Comparison of ENCODE assay signal across 2 cellular contexts in the genomic region with DNA sequence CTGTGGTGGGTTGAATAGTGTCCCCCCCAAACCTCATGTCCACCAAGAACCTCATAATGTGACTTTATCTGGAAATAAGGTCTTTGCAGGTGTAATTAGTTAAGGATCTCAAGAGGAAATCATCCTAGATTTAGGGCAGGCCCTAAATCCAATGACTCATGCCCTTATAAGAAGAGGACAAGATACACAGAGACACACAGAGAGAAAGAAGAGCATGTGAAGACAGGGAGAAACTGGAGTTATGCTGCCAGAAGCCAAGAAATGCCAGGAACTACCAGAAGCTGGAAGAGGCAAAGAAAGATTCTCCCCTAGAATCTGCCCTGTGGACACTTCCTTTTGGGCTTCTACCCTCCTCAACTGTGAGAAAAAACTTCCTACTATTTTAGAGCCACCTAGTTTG.
TF ChIP-seq lines count a peak whose summit lies in the region.

No MANE protein-coding gene starts in this region.

TF ChIP-seq in A549, 52 proteins besides CTCF, POLR2A, EP300 and RAD21:
- TF ChIP-seq ZSCAN20 (CRISPR knock-in tag; IDR thresholded peaks at IDR 0.05) (no peak), FOSB (CRISPR knock-in tag; IDR thresholded peaks at IDR 0.05) (no peak), GATA3 (IDR thresholded peaks at IDR 0.05; ENCODE audit: borderline replicate concordance) (no peak), HOXB13 (CRISPR knock-in tag; IDR thresholded peaks at IDR 0.05; ENCODE audit: low read depth) (no peak), TFCP2L1 (CRISPR knock-in tag; IDR thresholded peaks at IDR 0.05) (no peak), MAZ (IDR thresholded peaks at IDR 0.05; ENCODE audit: borderline replicate concordance, low read depth, low read length) (no peak), HOXB5 (CRISPR knock-in tag; IDR thresholded peaks at IDR 0.05) (no peak), RARB (CRISPR knock-in tag; IDR thresholded peaks at IDR 0.05) (no peak), KDM5A (IDR thresholded peaks at IDR 0.05) (no peak)
- TF ChIP-seq, protein P1, sequence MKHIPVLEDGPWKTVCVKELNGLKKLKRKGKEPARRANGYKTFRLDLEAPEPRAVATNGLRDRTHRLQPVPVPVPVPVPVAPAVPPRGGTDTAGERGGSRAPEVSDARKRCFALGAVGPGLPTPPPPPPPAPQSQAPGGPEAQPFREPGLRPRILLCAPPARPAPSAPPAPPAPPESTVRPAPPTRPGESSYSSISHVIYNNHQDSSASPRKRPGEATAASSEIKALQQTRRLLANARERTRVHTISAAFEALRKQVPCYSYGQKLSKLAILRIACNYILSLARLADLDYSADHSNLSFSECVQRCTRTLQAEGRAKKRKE (CRISPR knock-in tag; IDR thresholded peaks at IDR 0.05; ENCODE audit: low read depth) = no peak
- TF ChIP-seq, protein P2, sequence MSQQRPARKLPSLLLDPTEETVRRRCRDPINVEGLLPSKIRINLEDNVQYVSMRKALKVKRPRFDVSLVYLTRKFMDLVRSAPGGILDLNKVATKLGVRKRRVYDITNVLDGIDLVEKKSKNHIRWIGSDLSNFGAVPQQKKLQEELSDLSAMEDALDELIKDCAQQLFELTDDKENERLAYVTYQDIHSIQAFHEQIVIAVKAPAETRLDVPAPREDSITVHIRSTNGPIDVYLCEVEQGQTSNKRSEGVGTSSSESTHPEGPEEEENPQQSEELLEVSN (IDR thresholded peaks at IDR 0.05; ENCODE audit: borderline replicate concordance, low read depth) = no peak
- TF ChIP-seq, protein P3, sequence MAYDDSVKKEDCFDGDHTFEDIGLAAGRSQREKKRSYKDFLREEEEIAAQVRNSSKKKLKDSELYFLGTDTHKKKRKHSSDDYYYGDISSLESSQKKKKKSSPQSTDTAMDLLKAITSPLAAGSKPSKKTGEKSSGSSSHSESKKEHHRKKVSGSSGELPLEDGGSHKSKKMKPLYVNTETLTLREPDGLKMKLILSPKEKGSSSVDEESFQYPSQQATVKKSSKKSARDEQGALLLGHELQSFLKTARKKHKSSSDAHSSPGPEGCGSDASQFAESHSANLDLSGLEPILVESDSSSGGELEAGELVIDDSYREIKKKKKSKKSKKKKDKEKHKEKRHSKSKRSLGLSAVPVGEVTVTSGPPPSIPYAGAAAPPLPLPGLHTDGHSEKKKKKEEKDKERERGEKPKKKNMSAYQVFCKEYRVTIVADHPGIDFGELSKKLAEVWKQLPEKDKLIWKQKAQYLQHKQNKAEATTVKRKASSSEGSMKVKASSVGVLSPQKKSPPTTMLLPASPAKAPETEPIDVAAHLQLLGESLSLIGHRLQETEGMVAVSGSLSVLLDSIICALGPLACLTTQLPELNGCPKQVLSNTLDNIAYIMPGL (CRISPR knock-in tag; IDR thresholded peaks at IDR 0.05; ENCODE audit: borderline replicate concordance) = no peak
- TF ChIP-seq, protein P4, sequence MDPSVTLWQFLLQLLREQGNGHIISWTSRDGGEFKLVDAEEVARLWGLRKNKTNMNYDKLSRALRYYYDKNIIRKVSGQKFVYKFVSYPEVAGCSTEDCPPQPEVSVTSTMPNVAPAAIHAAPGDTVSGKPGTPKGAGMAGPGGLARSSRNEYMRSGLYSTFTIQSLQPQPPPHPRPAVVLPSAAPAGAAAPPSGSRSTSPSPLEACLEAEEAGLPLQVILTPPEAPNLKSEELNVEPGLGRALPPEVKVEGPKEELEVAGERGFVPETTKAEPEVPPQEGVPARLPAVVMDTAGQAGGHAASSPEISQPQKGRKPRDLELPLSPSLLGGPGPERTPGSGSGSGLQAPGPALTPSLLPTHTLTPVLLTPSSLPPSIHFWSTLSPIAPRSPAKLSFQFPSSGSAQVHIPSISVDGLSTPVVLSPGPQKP (IDR thresholded peaks at IDR 0.05; ENCODE audit: low read depth, low read length) = no peak
- TF ChIP-seq, protein P5, sequence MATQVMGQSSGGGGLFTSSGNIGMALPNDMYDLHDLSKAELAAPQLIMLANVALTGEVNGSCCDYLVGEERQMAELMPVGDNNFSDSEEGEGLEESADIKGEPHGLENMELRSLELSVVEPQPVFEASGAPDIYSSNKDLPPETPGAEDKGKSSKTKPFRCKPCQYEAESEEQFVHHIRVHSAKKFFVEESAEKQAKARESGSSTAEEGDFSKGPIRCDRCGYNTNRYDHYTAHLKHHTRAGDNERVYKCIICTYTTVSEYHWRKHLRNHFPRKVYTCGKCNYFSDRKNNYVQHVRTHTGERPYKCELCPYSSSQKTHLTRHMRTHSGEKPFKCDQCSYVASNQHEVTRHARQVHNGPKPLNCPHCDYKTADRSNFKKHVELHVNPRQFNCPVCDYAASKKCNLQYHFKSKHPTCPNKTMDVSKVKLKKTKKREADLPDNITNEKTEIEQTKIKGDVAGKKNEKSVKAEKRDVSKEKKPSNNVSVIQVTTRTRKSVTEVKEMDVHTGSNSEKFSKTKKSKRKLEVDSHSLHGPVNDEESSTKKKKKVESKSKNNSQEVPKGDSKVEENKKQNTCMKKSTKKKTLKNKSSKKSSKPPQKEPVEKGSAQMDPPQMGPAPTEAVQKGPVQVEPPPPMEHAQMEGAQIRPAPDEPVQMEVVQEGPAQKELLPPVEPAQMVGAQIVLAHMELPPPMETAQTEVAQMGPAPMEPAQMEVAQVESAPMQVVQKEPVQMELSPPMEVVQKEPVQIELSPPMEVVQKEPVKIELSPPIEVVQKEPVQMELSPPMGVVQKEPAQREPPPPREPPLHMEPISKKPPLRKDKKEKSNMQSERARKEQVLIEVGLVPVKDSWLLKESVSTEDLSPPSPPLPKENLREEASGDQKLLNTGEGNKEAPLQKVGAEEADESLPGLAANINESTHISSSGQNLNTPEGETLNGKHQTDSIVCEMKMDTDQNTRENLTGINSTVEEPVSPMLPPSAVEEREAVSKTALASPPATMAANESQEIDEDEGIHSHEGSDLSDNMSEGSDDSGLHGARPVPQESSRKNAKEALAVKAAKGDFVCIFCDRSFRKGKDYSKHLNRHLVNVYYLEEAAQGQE (IDR thresholded peaks at IDR 0.05) = no peak
- TF ChIP-seq, protein P6, sequence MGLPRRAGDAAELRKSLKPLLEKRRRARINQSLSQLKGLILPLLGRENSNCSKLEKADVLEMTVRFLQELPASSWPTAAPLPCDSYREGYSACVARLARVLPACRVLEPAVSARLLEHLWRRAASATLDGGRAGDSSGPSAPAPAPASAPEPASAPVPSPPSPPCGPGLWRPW (IDR thresholded peaks at IDR 0.05) = no peak
- TF ChIP-seq, protein P7, sequence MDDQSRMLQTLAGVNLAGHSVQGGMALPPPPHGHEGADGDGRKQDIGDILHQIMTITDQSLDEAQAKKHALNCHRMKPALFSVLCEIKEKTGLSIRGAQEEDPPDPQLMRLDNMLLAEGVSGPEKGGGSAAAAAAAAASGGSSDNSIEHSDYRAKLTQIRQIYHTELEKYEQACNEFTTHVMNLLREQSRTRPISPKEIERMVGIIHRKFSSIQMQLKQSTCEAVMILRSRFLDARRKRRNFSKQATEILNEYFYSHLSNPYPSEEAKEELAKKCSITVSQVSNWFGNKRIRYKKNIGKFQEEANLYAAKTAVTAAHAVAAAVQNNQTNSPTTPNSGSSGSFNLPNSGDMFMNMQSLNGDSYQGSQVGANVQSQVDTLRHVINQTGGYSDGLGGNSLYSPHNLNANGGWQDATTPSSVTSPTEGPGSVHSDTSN (IDR thresholded peaks at IDR 0.05) = no peak
TF ChIP-seq in A549: peak in this region for 0.

TF ChIP-seq in K562, 482 proteins besides CTCF, POLR2A, EP300 and RAD21:
- TF ChIP-seq ZNF324 (CRISPR knock-in tag; IDR thresholded peaks at IDR 0.05) (no peak), ESRRA (IDR thresholded peaks at IDR 0.05; ENCODE audit: borderline replicate concordance, low read depth) (no peak), MECOM (CRISPR knock-in tag; IDR thresholded peaks at IDR 0.05) (peak; percentile 87), STAT5A (IDR thresholded peaks at IDR 0.05; ENCODE audit: borderline replicate concordance, low read length) (no peak)
- TF ChIP-seq, protein P8, sequence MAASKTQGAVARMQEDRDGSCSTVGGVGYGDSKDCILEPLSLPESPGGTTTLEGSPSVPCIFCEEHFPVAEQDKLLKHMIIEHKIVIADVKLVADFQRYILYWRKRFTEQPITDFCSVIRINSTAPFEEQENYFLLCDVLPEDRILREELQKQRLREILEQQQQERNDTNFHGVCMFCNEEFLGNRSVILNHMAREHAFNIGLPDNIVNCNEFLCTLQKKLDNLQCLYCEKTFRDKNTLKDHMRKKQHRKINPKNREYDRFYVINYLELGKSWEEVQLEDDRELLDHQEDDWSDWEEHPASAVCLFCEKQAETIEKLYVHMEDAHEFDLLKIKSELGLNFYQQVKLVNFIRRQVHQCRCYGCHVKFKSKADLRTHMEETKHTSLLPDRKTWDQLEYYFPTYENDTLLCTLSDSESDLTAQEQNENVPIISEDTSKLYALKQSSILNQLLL (CRISPR knock-in tag; IDR thresholded peaks at IDR 0.05; ENCODE audit: borderline replicate concordance) = no peak
